In the genomic region with DNA sequence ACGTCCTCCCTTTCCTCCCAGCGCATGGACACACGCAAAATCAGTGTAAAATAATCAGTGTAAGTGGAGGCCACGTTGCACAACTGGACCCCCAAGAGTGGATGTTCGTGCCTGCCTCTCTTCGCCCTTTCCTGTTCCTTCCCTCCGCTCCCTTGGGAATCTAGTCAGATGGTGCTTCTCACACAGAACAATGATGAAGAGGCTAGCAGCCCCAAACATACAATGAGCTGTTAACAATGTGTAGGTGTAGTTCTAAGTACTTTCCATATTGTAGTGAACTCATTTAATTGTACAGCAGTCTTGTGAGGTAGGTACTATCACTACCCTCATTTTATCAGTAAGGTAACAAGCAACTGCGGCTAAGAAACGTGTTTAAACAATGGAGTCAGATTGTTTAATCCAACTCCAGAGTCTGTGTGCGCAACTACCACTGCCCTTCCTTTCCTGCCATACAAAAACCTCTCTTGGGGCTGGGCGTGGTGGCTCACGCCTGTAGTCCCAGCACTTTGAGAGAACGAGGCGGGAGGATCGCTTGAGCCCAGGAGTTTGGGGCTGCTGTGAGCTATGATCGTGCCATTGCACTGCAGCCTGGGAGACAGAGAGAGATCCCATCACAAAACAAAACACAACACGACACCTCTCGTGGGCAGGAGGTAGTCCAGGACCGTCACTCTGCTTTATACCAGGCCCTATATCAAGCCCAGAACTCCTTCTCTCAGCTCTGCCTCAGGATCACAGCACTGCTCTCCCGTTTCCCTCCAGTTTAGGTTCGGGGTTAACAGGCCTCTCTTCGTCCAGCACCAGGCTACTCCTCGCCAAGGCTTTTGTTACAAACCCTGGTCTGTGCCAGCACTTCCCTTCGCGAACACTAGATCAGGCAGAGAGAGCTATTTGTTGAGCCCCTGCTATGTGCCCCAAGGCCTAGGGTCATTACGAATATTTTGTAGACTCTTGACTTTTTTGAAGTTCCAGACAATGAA, we compare ENCODE assay signal across 1 cellular context.
TF ChIP-seq lines count a peak whose summit lies in the region.

No MANE protein-coding gene starts in this region.

TF ChIP-seq in GM12878, 131 proteins besides CTCF, POLR2A, EP300 and RAD21 (continued from another document):
- TF ChIP-seq EZH2 (IDR thresholded peaks at IDR 0.05; ENCODE audit: borderline replicate concordance, control insufficient read depth, low read depth, low read length) = no peak
- no peak for TF ChIP-seq SIN3A (IDR thresholded peaks at IDR 0.05; ENCODE audit: low read depth, low read length)
- no peak for TF ChIP-seq NRF1 (conservative IDR thresholded peaks at IDR 0.05; ENCODE audit: low read depth, low read length)
- TF ChIP-seq MYB (IDR thresholded peaks at IDR 0.05; ENCODE audit: borderline replicate concordance, low read depth, low read length) = no peak
TF ChIP-seq in GM12878: peak in this region for 0.
